ENCODE assay signal across 8 cellular contexts in genomic region chr16:23158114-23158513, GRCh38. TPM values are rescaled to one million over a fixed set of nuclear protein-coding genes. Genes with fewer than 3 reads are reported as not detected.
"Had no signal": no experiment of that assay in that cellular context is flagged by ENCODE, and none has a peak within 500 bp of the region (broad histone marks: within the 10 kb centered on the region; RNA-seq: fewer than 3 reads in every experiment).

No MANE protein-coding gene starts in this region.

- H3K36me3 ChIP-seq: HAP-1 had no signal

- H3K4me1 ChIP-seq: HAP-1 had no signal

- H3K9me3 ChIP-seq: HAP-1 had no signal

- DNase-seq: GM23248, GOT3, H7, IMR-90, KBM-7 had no signal

- H3K27ac ChIP-seq: GM23248 had no signal

- H2AFZ ChIP-seq: GM23248 had no signal

- H3K9ac ChIP-seq: GM23248 had no signal

- H3K4me3 ChIP-seq: GM23248, HAP-1 had no signal

RNA-seq across cellular contexts. Expression of gene SCNN1G, which starts 24.4 kb away (rescaled TPM):
- total RNA-seq: GM23248, H4, HT-29, IMR-90 had no signal
- polyA plus RNA-seq: GM23248, IMR-90 had no signal
